Comparison of ENCODE assay signal across 13 cellular contexts in the genomic region with DNA sequence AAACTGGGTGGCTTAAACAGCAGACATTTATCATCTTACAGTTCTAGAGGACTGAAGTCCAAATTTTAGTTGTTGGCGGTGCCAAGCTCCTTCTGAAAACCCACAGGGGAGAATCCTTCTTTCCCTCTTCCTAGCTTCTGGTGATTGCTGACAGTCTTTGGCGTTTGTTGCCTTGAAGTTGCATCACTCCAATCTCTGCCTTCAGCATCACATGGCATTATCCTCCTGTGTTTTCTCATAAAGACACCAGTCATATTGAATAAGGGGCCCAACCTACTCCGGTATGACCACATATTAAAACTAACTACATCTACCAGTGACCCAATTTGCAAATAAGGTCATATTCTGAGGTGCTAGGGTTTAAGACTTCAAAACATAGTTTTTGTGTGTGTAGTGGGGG.
"Had no signal": no experiment of that assay in that cellular context is flagged by ENCODE, and none has a peak within 500 bp of the region (broad histone marks: within the 10 kb centered on the region; RNA-seq: fewer than 3 reads in every experiment).

No MANE protein-coding gene starts in this region.

- H3K4me1 ChIP-seq: right lobe of liver had no signal

- DNase-seq: activated CD4-positive, CD25-positive, alpha-beta regulatory T cell treated with anti-CD3 and anti-CD28 coated beads, Interleukin-2, amount 50 U/mL, for 72 hours; activated naive CD4-positive, alpha-beta T cell; islet precursor cell; mesendoderm; occipital lobe; right lobe of liver; spleen; stimulated activated CD4-positive, alpha-beta T cell treated with anti-CD3 and anti-CD28 coated beads, Interleukin-1b, Interleukin-23, amount 100 ng/mL, for 48 hours; stomach; T-cell; T-helper 9 cell had no signal

- H3K27ac Mint-ChIP-seq: natural killer cell treated with Interleukin-12 subunit alpha and Interleukin-12 subunit beta and Interleukin-15 and Interleukin-18, amount 100 ng/mL, for 72 hours; T-cell had no signal

- H3K4me3 ChIP-seq: right lobe of liver, spleen, stomach, thoracic aorta had no signal

- H3K27me3 ChIP-seq: right lobe of liver, spleen, stomach had no signal

- H3K9me3 ChIP-seq: right lobe of liver, stomach, thoracic aorta had no signal

- H3K36me3 Mint-ChIP-seq: natural killer cell treated with Interleukin-12 subunit alpha and Interleukin-12 subunit beta and Interleukin-15 and Interleukin-18, amount 100 ng/mL, for 72 hours; T-cell had no signal

- H3K36me3 ChIP-seq: right lobe of liver, spleen, stomach, thoracic aorta had no signal

- ATAC-seq: natural killer cell treated with Interleukin-12 subunit alpha and Interleukin-12 subunit beta and Interleukin-15 and Interleukin-18, amount 100 ng/mL, for 72 hours; right lobe of liver; T-cell had no signal

- H3K27ac ChIP-seq: right lobe of liver, spleen, stomach, thoracic aorta had no signal
